In genomic region chr17:35063514-35064223, GRCh38 we compare ENCODE assay signal across 8 cellular contexts. TPM values are rescaled to one million over a fixed set of nuclear protein-coding genes. Genes with fewer than 3 reads are reported as not detected.
DNase-seq lines count a peak whose midpoint lies in the region; ATAC-seq, FAIRE-seq and TF ChIP-seq lines count a peak whose summit lies in the region.

RFFL (minus strand) TSS chr17:35063707; CDS start chr17:35026553, 37,154 bp downstream.

- peak within 1 kb of the TSS; percentile 96 for H3K27ac Mint-ChIP-seq in astrocyte (ENCODE audit: unreplicated experiment)

- no peaks in the 10 kb centered on the region for H3K27me3 Mint-ChIP-seq in astrocyte (ENCODE audit: low read depth, unreplicated experiment)

- peak within 1 kb of the TSS; percentile 78 for H3K9ac ChIP-seq in astrocyte (ENCODE audit: low read length)

- peak within 1 kb of the TSS; percentile 92 for H3K27ac ChIP-seq in astrocyte (ENCODE audit: low read depth, low read length)
- H3K27ac ChIP-seq in hepatocyte = peak within 1 kb of the TSS; percentile 90

- no peaks in the 10 kb centered on the region for H3K9me3 ChIP-seq in astrocyte (ENCODE audit: insufficient read depth, low read depth, low read length)
- H3K9me3 ChIP-seq in hepatocyte (ENCODE audit: low read depth) = no peaks in the 10 kb centered on the region

- WGBS in hepatocyte (ENCODE audit: low lambda C conversion rate, missing lambda C conversion rate) = 14% methylated on average over 6 of the region's 6 CpGs

- peaks cover 19% of the 10 kb centered on the region for H3K4me1 Mint-ChIP-seq in astrocyte (ENCODE audit: low read depth, unreplicated experiment)

- H3K4me2 ChIP-seq in astrocyte (ENCODE audit: low read length) (peak within 1 kb of the TSS; percentile 75), hepatocyte (peak within 1 kb of the TSS; percentile 57)

- H3K36me3 Mint-ChIP-seq in astrocyte (ENCODE audit: low read depth, unreplicated experiment) = peaks cover 6% of the 10 kb centered on the region

- peak within 1 kb of the TSS; percentile 65 for H3K4me3 Mint-ChIP-seq in astrocyte (ENCODE audit: unreplicated experiment)

- FAIRE-seq in astrocyte (lab: Jason Lieb, UNC) = peak; percentile 20

- H3K27me3 ChIP-seq in astrocyte (ENCODE audit: insufficient read depth, low read length) (no peaks in the 10 kb centered on the region), hepatocyte (no peaks in the 10 kb centered on the region)

- peak; percentile 87 for ATAC-seq in HG02610 (IDR thresholded peaks at IDR 0.05; ENCODE audit: unreplicated experiment)

- H3K36me3 ChIP-seq in astrocyte (ENCODE audit: insufficient read depth, low read length) (no peaks in the 10 kb centered on the region), hepatocyte (replicated peaks; ENCODE audit: insufficient read depth, low read depth) (no peaks in the 10 kb centered on the region)

- H2AFZ ChIP-seq in astrocyte (ENCODE audit: low read depth, low read length) = no peak within 1 kb of the TSS
- no peak within 1 kb of the TSS for H2AFZ ChIP-seq in hepatocyte

- intact Hi-C loops in T-helper 2 cell treated with Interferon-gamma antibody and Interleukin-4, amounts not matched to agents 100 ng/mL and 5 ng/mL, for 36 hours (cut with micrococcal nuclease) = loop anchor here (1.0 to 5.0 kb wide), 6 partner anchors 12 to 82 kb away; no protein-coding TSS in a partner anchor

- H3K4me3 ChIP-seq in astrocyte (ENCODE audit: insufficient read depth, low read depth, low read length) (peak within 1 kb of the TSS; percentile 24), hepatocyte (no peak within 1 kb of the TSS)

- no peaks in the 10 kb centered on the region for H4K20me1 ChIP-seq in astrocyte (ENCODE audit: insufficient read depth, low read length)
- H4K20me1 ChIP-seq in hepatocyte (ENCODE audit: insufficient read depth, poor library complexity, severe bottlenecking) = no peaks in the 10 kb centered on the region

- H3K79me2 ChIP-seq in astrocyte (ENCODE audit: insufficient read depth, low read length) = peaks cover 56% of the 10 kb centered on the region
- H3K79me2 ChIP-seq in hepatocyte = peaks cover 61% of the 10 kb centered on the region

- DNase-seq in NCI-H1048 (lab: John Stamatoyannopoulos, UW) = peak; percentile 47
- DNase-seq in astrocyte (ENCODE audit: low read depth) = peak; percentile 97
- DNase-seq in hepatocyte (ENCODE audit: low spot score) = peak; percentile 94
- peak; percentile 87 for DNase-seq in retina
- DNase-seq in NCI-H1105 treated with DMSO at 0.1 percent for 48 hours (lab: John Stamatoyannopoulos, UW) = no peak

- peaks cover 12% of the 10 kb centered on the region for H3K4me1 ChIP-seq in astrocyte (ENCODE audit: insufficient read depth, low read length)
- peaks cover 14% of the 10 kb centered on the region for H3K4me1 ChIP-seq in hepatocyte (ENCODE audit: insufficient read depth)

- H3K9me3 Mint-ChIP-seq in astrocyte (ENCODE audit: unreplicated experiment) = no peaks in the 10 kb centered on the region

- peak; percentile 21 for TF ChIP-seq CTCF in GM12873 (IDR thresholded peaks at IDR 0.05; ENCODE audit: insufficient read depth, low read depth, low read length, missing control alignments)
- no peak for TF ChIP-seq CTCF in astrocyte (IDR thresholded peaks at IDR 0.05; ENCODE audit: insufficient read depth, low read depth, low read length)
- peak; percentile 28 for TF ChIP-seq CTCF in hepatocyte (IDR thresholded peaks at IDR 0.05; ENCODE audit: poor library complexity)

- H3K9me2 ChIP-seq in hepatocyte (replicated peaks; ENCODE audit: insufficient read depth) = no peaks in the 10 kb centered on the region

RNA-seq across cellular contexts. Expression of gene RFFL, which starts in this region (rescaled TPM):
- 30.7 and 39.6 TPM in 2 replicates for total RNA-seq in T-helper 2 cell treated with Interferon-gamma antibody and Interleukin-4, amounts not matched to agents 100 ng/mL and 5 ng/mL, for 36 hours
- total RNA-seq in astrocyte = 9.5 and 11.1 TPM in 2 replicates
- total RNA-seq in hepatocyte = 22.7 and 22.9 TPM in 2 replicates
- polyA plus RNA-seq in hepatocyte = 12.9 and 14.0 TPM in 2 replicates
